In the genomic region with DNA sequence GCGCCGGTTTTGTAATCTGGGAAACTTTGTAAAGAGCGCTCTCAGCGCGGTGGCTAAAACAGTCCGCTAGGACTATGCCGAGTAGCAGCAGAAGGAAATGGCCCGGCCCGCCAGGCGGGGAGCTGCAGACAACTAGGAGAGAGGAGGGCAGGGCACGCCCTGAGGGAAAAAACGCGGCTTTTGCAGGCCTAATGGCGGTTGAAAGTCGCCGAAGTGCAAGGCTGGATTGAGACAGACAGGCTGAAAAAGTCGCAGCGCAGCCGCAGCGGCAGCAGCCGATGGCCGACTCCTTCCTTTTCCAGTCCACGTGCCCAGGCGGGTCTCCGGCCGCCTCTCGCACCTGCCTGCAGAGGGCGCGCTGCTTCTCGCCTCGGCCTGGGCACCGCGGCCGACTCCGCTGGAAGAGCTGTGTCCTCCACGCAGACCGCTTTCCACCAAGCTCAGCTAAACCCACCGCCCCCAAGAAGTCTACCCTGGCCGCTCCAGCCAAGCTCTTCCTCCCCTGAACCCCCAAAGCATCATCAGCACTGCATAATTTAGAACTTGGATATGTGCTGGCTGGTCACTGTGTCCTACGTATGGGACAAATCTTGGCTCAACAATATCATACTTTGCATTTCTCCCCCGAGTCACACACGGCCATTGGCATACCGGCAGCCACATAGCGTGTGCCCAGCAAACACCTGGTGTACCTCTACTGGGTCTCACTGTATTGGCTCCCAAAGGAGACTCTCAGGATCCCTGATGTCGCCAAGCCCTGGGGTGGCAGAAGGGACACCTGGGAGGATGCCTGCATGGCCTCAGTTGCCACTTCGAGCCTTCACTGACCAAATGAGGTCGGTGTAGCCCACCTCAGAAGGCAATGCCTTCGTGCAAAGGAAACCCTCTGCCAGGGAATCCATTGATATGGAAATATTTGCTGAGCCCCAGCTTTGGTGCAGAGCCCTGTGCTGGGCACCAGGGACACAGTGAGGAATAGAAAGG, we compare ENCODE assay signal across 8 cellular contexts. TPM values are rescaled to one million over a fixed set of nuclear protein-coding genes. Genes with fewer than 3 reads are reported as not detected.
DNase-seq lines count a peak whose midpoint lies in the region; ATAC-seq, FAIRE-seq and TF ChIP-seq lines count a peak whose summit lies in the region.

No MANE protein-coding gene starts in this region.

- no peaks in the 10 kb centered on the region for H3K36me3 Mint-ChIP-seq in T-helper 2 cell treated with Interferon-gamma antibody and Interleukin-4, amounts not matched to agents 5 μg/mL and 100 μg/mL, for 36 hours (ENCODE audit: low read depth)

- H3K27me3 Mint-ChIP-seq in T-helper 2 cell treated with Interferon-gamma antibody and Interleukin-4, amounts not matched to agents 5 μg/mL and 100 μg/mL, for 36 hours (ENCODE audit: low read depth), result no peaks in the 10 kb centered on the region

- H3K27ac Mint-ChIP-seq in T-helper 2 cell treated with Interferon-gamma antibody and Interleukin-4, amounts not matched to agents 5 μg/mL and 100 μg/mL, for 36 hours, result peak overlapping the region; percentile 60

- no peak for FAIRE-seq in small intestine (lab: Jason Lieb, UNC)

- peak overlapping the region; percentile 30 for H3K4me3 ChIP-seq in astrocyte of the spinal cord (ENCODE audit: low read depth, low read length)
- H3K4me3 ChIP-seq in iPS-18a (ENCODE audit: low read length), result peak overlapping the region; percentile 46
- peak overlapping the region in 1 of 2 donors; percentile 21 for H3K4me3 ChIP-seq in small intestine (ENCODE audit: low read depth in 1 of 2, low read length in 2 of 2)

- peak; percentile 27; the same call in 1 of the 2 replicates for TF ChIP-seq RAD21 in Ishikawa (IDR thresholded peaks at IDR 0.05; ENCODE audit: low read depth)

- peaks cover 4% of the 10 kb centered on the region for H3K4me1 Mint-ChIP-seq in T-helper 2 cell treated with Interferon-gamma antibody and Interleukin-4, amounts not matched to agents 5 μg/mL and 100 μg/mL, for 36 hours (ENCODE audit: low read depth)

- TF ChIP-seq CTCF in astrocyte of the spinal cord (IDR thresholded peaks at IDR 0.05; ENCODE audit: low read depth, low read length), result peak; percentile 65

- TF ChIP-seq EP300 in Ishikawa (IDR thresholded peaks at IDR 0.05; ENCODE audit: borderline replicate concordance), result no peak

- ATAC-seq in GM21367 (IDR thresholded peaks at IDR 0.05; ENCODE audit: unreplicated experiment), result peak; percentile 79

- peaks cover 6% of the 10 kb centered on the region for H3K27me3 ChIP-seq in iPS-18a (ENCODE audit: control insufficient read depth, insufficient read depth, low read length)
- H3K27me3 ChIP-seq in small intestine (ENCODE audit: control insufficient read depth in 2 of 2, insufficient read depth in 2 of 2, low read length in 2 of 2), result no peaks in the 10 kb centered on the region

- no peaks in the 10 kb centered on the region for H3K9me3 ChIP-seq in iPS-18a (ENCODE audit: control insufficient read depth, low read depth, low read length)
- H3K9me3 ChIP-seq in small intestine (ENCODE audit: control insufficient read depth, low read depth), result no peaks in the 10 kb centered on the region

- H3K9me3 Mint-ChIP-seq in T-helper 2 cell treated with Interferon-gamma antibody and Interleukin-4, amounts not matched to agents 5 μg/mL and 100 μg/mL, for 36 hours, result no peaks in the 10 kb centered on the region

- H3K4me1 ChIP-seq in iPS-18a (ENCODE audit: control insufficient read depth, low read depth, low read length) (no peaks in the 10 kb centered on the region), small intestine (ENCODE audit: control insufficient read depth in 2 of 2, insufficient read depth in 1 of 2, low read depth in 1 of 2, low read length in 1 of 2) (peaks cover 0 to 5% of the 10 kb centered on the region in 2 donors)

- no peak overlapping the region for H3K27ac ChIP-seq in iPS-18a (ENCODE audit: low read length)
- peak overlapping the region; percentile 34 to 84 for H3K27ac ChIP-seq in small intestine (ENCODE audit: low read depth in 1 of 2, low read length in 1 of 2)

- H3K9ac ChIP-seq in iPS-18a (ENCODE audit: low read length), result peak overlapping the region; percentile 38

- no peaks in the 10 kb centered on the region for H3K36me3 ChIP-seq in iPS-18a (ENCODE audit: control insufficient read depth, low read depth, low read length)
- no peaks in the 10 kb centered on the region for H3K36me3 ChIP-seq in small intestine (ENCODE audit: control insufficient read depth in 2 of 2, insufficient read depth in 2 of 2, low read length in 2 of 2)

- DNase-seq in DMS 273 treated with DMSO at 0.1 percent for 48 hours (lab: John Stamatoyannopoulos, UW) (peak; percentile 49), astrocyte of the spinal cord (ENCODE audit: low read depth, low spot score) (peak; percentile 38), small intestine (peak; percentile 66), GOT3 (lab: John Stamatoyannopoulos, UW) (no peak)
- peak; percentile 66 for DNase-seq in T-helper 2 cell treated with Interferon-gamma antibody and Interleukin-4, amounts not matched to agents 5 μg/mL and 100 μg/mL, for 36 hours (ENCODE audit: low spot score)

- H3K4me3 Mint-ChIP-seq in T-helper 2 cell treated with Interferon-gamma antibody and Interleukin-4, amounts not matched to agents 5 μg/mL and 100 μg/mL, for 36 hours, result peak overlapping the region; percentile 71

- WGBS in small intestine, 3 donors, result 13 to 45% (median 21%) methylated on average over 35 to 48 of the region's 48 CpGs

- in situ Hi-C loops in astrocyte of the spinal cord (cut with HindIII; ENCODE audit: low sequenced_read_pairs), result no loop called here

TF ChIP-seq in Ishikawa, 13 proteins besides CTCF, POLR2A, EP300 and RAD21:
- no peak for TF ChIP-seq CREB1 (IDR thresholded peaks at IDR 0.05; ENCODE audit: low read depth)
- no peak for TF ChIP-seq TEAD4 (IDR thresholded peaks at IDR 0.05)
- TF ChIP-seq ZBTB7A (IDR thresholded peaks at IDR 0.05; ENCODE audit: low read depth), result no peak
- TF ChIP-seq, protein P1, sequence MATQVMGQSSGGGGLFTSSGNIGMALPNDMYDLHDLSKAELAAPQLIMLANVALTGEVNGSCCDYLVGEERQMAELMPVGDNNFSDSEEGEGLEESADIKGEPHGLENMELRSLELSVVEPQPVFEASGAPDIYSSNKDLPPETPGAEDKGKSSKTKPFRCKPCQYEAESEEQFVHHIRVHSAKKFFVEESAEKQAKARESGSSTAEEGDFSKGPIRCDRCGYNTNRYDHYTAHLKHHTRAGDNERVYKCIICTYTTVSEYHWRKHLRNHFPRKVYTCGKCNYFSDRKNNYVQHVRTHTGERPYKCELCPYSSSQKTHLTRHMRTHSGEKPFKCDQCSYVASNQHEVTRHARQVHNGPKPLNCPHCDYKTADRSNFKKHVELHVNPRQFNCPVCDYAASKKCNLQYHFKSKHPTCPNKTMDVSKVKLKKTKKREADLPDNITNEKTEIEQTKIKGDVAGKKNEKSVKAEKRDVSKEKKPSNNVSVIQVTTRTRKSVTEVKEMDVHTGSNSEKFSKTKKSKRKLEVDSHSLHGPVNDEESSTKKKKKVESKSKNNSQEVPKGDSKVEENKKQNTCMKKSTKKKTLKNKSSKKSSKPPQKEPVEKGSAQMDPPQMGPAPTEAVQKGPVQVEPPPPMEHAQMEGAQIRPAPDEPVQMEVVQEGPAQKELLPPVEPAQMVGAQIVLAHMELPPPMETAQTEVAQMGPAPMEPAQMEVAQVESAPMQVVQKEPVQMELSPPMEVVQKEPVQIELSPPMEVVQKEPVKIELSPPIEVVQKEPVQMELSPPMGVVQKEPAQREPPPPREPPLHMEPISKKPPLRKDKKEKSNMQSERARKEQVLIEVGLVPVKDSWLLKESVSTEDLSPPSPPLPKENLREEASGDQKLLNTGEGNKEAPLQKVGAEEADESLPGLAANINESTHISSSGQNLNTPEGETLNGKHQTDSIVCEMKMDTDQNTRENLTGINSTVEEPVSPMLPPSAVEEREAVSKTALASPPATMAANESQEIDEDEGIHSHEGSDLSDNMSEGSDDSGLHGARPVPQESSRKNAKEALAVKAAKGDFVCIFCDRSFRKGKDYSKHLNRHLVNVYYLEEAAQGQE (IDR thresholded peaks at IDR 0.05; ENCODE audit: low read depth), result no peak
- no peak for TF ChIP-seq NFIC (IDR thresholded peaks at IDR 0.05)
- TF ChIP-seq, protein P2, sequence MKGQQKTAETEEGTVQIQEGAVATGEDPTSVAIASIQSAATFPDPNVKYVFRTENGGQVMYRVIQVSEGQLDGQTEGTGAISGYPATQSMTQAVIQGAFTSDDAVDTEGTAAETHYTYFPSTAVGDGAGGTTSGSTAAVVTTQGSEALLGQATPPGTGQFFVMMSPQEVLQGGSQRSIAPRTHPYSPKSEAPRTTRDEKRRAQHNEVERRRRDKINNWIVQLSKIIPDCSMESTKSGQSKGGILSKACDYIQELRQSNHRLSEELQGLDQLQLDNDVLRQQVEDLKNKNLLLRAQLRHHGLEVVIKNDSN (IDR thresholded peaks at IDR 0.05), result peak; percentile 75
- TF ChIP-seq, protein P3, sequence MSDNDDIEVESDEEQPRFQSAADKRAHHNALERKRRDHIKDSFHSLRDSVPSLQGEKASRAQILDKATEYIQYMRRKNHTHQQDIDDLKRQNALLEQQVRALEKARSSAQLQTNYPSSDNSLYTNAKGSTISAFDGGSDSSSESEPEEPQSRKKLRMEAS (IDR thresholded peaks at IDR 0.05), result peak; percentile 92
- no peak for TF ChIP-seq TCF12 (IDR thresholded peaks at IDR 0.05; ENCODE audit: low read depth)
- peak; percentile 63; the same call in 1 of the 2 replicates for TF ChIP-seq YY1 (IDR thresholded peaks at IDR 0.05; ENCODE audit: low read depth)
- 0 out of 2 replicates have a peak, but pooled peaks have one; percentile 21 for TF ChIP-seq TAF1 (IDR thresholded peaks at IDR 0.05; ENCODE audit: low read depth)

RNA-seq across cellular contexts. Expression of a gene that starts 14.5 kb away (rescaled TPM):
- 1,000 to 10,000 TPM in 2 of 3 donors, 100 to 1,000 TPM in 1; 850 to 1,883 (median 1,700) TPM for polyA plus RNA-seq in small intestine
